ENCODE assay signal across 19 cellular contexts in the genomic region with DNA sequence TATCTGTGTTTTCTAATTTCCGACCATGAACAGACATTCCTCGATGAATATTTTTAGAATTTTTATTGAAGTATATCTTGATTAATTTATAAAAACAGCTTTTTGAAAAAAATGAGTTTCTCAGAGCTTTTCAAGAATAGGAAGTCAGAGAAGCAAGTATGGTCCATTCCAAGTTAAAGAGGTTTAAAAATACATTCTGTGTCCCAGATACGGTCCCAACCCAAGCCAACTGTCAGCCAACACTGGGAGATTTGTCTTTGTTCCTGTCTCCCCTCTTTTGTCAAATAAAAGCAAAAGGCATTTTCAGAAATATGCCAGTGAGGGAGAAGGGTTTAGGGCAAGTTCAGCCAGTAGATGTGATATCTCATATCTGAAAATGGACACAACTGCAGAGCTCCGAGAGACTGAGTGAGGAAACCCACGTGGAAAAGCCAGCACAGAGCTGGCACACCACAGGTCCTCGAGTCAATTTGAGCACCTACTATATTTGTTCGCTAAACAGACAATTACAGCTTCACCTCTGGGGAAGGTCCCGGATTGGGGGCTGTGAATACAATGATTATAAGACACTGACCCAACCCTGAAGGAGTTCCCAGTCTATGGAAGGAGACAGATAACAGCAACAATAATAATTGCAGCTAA. TPM values are rescaled to one million over a fixed set of nuclear protein-coding genes. Genes with fewer than 3 reads are reported as not detected.
DNase-seq lines count a peak whose midpoint lies in the region; ATAC-seq and TF ChIP-seq lines count a peak whose summit lies in the region.
"Had no signal": no experiment of that assay in that cellular context is flagged by ENCODE, and none has a peak within 500 bp of the region (broad histone marks: within the 10 kb centered on the region; RNA-seq: fewer than 3 reads in every experiment).

No MANE protein-coding gene starts in this region.

- peaks cover 18% of the 10 kb centered on the region for H3K9me1 ChIP-seq in IMR-90 (ENCODE audit: insufficient read depth, low read length)

- intact Hi-C loops in Right ventricle myocardium superior (cut with DNase I) = no loop called here
- intact Hi-C loops in left cardiac atrium (cut with DNase I) = no loop called here
- intact Hi-C loops in IMR-90 (cut with micrococcal nuclease) = no loop called here

- H3K4me3 ChIP-seq in IMR-90 (ENCODE audit: insufficient read depth, low read depth, low read length) (no peak overlapping the region), right atrium auricular region (no peak overlapping the region)
- H3K4me3 ChIP-seq: GM12878 had no signal

- H3K27ac ChIP-seq in IMR-90 (ENCODE audit: insufficient read depth, low read length) (no peak overlapping the region), right atrium auricular region (no peak overlapping the region)
- H3K27ac ChIP-seq: C4-2B had no signal

- H3K4me1 ChIP-seq in IMR-90 (ENCODE audit: control insufficient read depth, insufficient read depth, low read length) (peaks cover 2% of the 10 kb centered on the region; the same call in 1 of the 2 replicates), right atrium auricular region (peaks cover 0 to 11% of the 10 kb centered on the region in 2 donors)

- no peak overlapping the region for H2AK9ac ChIP-seq in IMR-90 (replicated peaks; ENCODE audit: low read depth, low read length, poor library complexity)

- H2BK5ac ChIP-seq in IMR-90 (ENCODE audit: low read depth, low read length, poor library complexity, severe bottlenecking) = no peak overlapping the region

- H3K4me3 Mint-ChIP-seq in activated naive CD4-positive, alpha-beta T cell treated with anti-CD3 and anti-CD28 coated beads, Interleukin-2, amount 10 ng/mL, durations not matched to agents 7 days and 5 days = no peak overlapping the region
- H3K4me3 Mint-ChIP-seq: CD4-positive, alpha-beta memory T cell; H9 had no signal

- CTCF ChIA-PET in IMR-90 (lab: Yijun Ruan, JAX) = no interaction called here
- CTCF ChIA-PET in activated naive CD4-positive, alpha-beta T cell treated with anti-CD3 and anti-CD28 coated beads, Interleukin-2, amount 10 ng/mL, durations not matched to agents 7 days and 5 days (lab: Charles Lee) = no interaction called here

- in situ Hi-C loops in IMR-90 (cut with MboI; ENCODE audit: low sequenced_read_pairs) = no loop called here

- no peak overlapping the region for H3K4ac ChIP-seq in IMR-90 (ENCODE audit: low read depth, low read length)

- TF ChIP-seq CTCF in IMR-90 (conservative IDR thresholded peaks at IDR 0.05; ENCODE audit: low read depth, low read length) (no peak), right atrium auricular region (IDR thresholded peaks at IDR 0.05) (no peak)

- H2BK20ac ChIP-seq in IMR-90 (ENCODE audit: low read depth, low read length) = no peak overlapping the region

- H3K4me2 ChIP-seq in IMR-90 (ENCODE audit: low read depth, low read length) = no peak overlapping the region

- peaks cover 0 to 6% of the 10 kb centered on the region in 2 experiments; a peak in 1 of 4 replicates for H3K79me1 ChIP-seq in IMR-90 (ENCODE audit: low read depth in 1 of 2, low read length in 2 of 2)

- no peak overlapping the region for H4K8ac ChIP-seq in IMR-90 (ENCODE audit: low read depth in 2 of 2, low read length in 2 of 2)

- TF ChIP-seq RAD21 in IMR-90 (IDR thresholded peaks at IDR 0.05; ENCODE audit: low read length) = no peak

- H3K36me3 ChIP-seq in IMR-90 (ENCODE audit: control insufficient read depth, insufficient read depth, low read length) = no peaks in the 10 kb centered on the region
- no peaks in the 10 kb centered on the region for H3K36me3 ChIP-seq in right atrium auricular region

- H3K36me3 Mint-ChIP-seq in activated naive CD4-positive, alpha-beta T cell treated with anti-CD3 and anti-CD28 coated beads, Interleukin-2, amount 10 ng/mL, durations not matched to agents 7 days and 5 days = no peaks in the 10 kb centered on the region
- H3K36me3 Mint-ChIP-seq: CD4-positive, alpha-beta memory T cell had no signal

- 86% methylated on average over 1 of the region's 8 CpGs; no CpG with 5 or more reads in 1 of the 2 experiments for WGBS in IMR-90 (ENCODE audit: extremely low coverage in 2 of 2, insufficient read length in 1 of 2), 2 experiments

- H3K56ac ChIP-seq in IMR-90 (ENCODE audit: extremely low read depth, insufficient read depth, low read length) = no peak overlapping the region

- dilution Hi-C loops in IMR-90 (cut with HindIII; ENCODE audit: low sequenced_read_pairs, unreplicated experiment) = no loop called here

- peak overlapping the region; percentile 63 for H2AFZ ChIP-seq in IMR-90 (replicated peaks; ENCODE audit: low read length, poor library complexity)

- ATAC-seq in Right ventricle myocardium superior (ENCODE audit: poor library complexity) (peak; percentile 74), left cardiac atrium (no peak), IMR-90 (ENCODE audit: low read depth) (no peak)
- ATAC-seq: GM12878, HepG2 had no signal

- no peak overlapping the region; the same call in 1 of the 2 replicates for H2AK5ac ChIP-seq in IMR-90 (ENCODE audit: low read depth, low read length)

- BruUV-seq in IMR-90 (replicated peaks; lab: Mats Ljungman, UMichigan) = no TSS peak

- no peaks in the 10 kb centered on the region for H3K9me3 Mint-ChIP-seq in activated naive CD4-positive, alpha-beta T cell treated with anti-CD3 and anti-CD28 coated beads, Interleukin-2, amount 10 ng/mL, durations not matched to agents 7 days and 5 days
- H3K9me3 Mint-ChIP-seq: H9 had no signal

- no peaks in the 10 kb centered on the region for H4K20me1 ChIP-seq in IMR-90 (ENCODE audit: insufficient read depth, low read length)

- no peak overlapping the region for H2BK120ac ChIP-seq in IMR-90 (ENCODE audit: low read depth, low read length)

- H3K27me3 ChIP-seq in IMR-90 (ENCODE audit: control insufficient read depth, insufficient read depth, low read length) (no peaks in the 10 kb centered on the region), right atrium auricular region (no peaks in the 10 kb centered on the region)

- no peak overlapping the region for H3K23ac ChIP-seq in IMR-90 (ENCODE audit: low read depth, low read length)

- no peak overlapping the region for H4K5ac ChIP-seq in IMR-90 (ENCODE audit: low read depth, low read length)

- no peak for TF ChIP-seq POLR2A in IMR-90 (IDR thresholded peaks at IDR 0.05; ENCODE audit: low read depth, low read length)

- POLR2A ChIA-PET in IMR-90 (lab: Charles Lee; ENCODE audit: unreplicated experiment) = no interaction called here

- no peak overlapping the region for H3K14ac ChIP-seq in IMR-90 (replicated peaks; ENCODE audit: low read depth, low read length)

- H4K91ac ChIP-seq in IMR-90 (ENCODE audit: insufficient read depth, low read depth, low read length) = no peak overlapping the region

- H3K9me3 ChIP-seq in IMR-90 (ENCODE audit: control insufficient read depth, insufficient read depth, low read length) (no peaks in the 10 kb centered on the region), right atrium auricular region (no peaks in the 10 kb centered on the region)

- no peaks in the 10 kb centered on the region for H3K4me1 Mint-ChIP-seq in activated naive CD4-positive, alpha-beta T cell treated with anti-CD3 and anti-CD28 coated beads, Interleukin-2, amount 10 ng/mL, durations not matched to agents 7 days and 5 days
- H3K4me1 Mint-ChIP-seq: CD4-positive, alpha-beta memory T cell had no signal

- no peak overlapping the region for H2BK15ac ChIP-seq in IMR-90 (ENCODE audit: low read depth, low read length)

- DNase-seq in Right ventricle myocardium superior = no peak
- no peak for DNase-seq in left cardiac atrium
- no peak for DNase-seq in IMR-90
- DNase-seq in NCI-H2227 treated with DMSO at 0.1 percent for 48 hours (lab: John Stamatoyannopoulos, UW) = peak; percentile 31
- peak; percentile 46 for DNase-seq in right atrium auricular region (ENCODE audit: low spot score)
- no peak for DNase-seq in NCI-H226
- no peak for DNase-seq in activated naive CD4-positive, alpha-beta T cell treated with anti-CD3 and anti-CD28 coated beads, Interleukin-2, amount 10 ng/mL, durations not matched to agents 7 days and 5 days
- no peak for DNase-seq in dermis blood vessel endothelial cell
- DNase-seq: ACHN; AML-193; CD4-positive, alpha-beta memory T cell; DMS153; DMS79 treated with DMSO at 0.1 percent for 48 hours; H9 had no signal

- no peak overlapping the region for H3K9ac ChIP-seq in IMR-90 (ENCODE audit: low read depth, low read length)

- no peak overlapping the region for H3K18ac ChIP-seq in IMR-90 (ENCODE audit: low read depth, low read length)

- peaks cover 13% of the 10 kb centered on the region for H3K27me3 Mint-ChIP-seq in activated naive CD4-positive, alpha-beta T cell treated with anti-CD3 and anti-CD28 coated beads, Interleukin-2, amount 10 ng/mL, durations not matched to agents 7 days and 5 days

- H3K27ac Mint-ChIP-seq in activated naive CD4-positive, alpha-beta T cell treated with anti-CD3 and anti-CD28 coated beads, Interleukin-2, amount 10 ng/mL, durations not matched to agents 7 days and 5 days = no peak overlapping the region
- H3K27ac Mint-ChIP-seq: H9 had no signal

TF ChIP-seq in IMR-90, 13 proteins besides CTCF, POLR2A, EP300 and RAD21 (continues in another document):
- TF ChIP-seq MAFK (IDR thresholded peaks at IDR 0.05; ENCODE audit: low read depth, low read length) (no peak), SMC3 (IDR thresholded peaks at IDR 0.05; ENCODE audit: low read depth, low read length) (no peak), MAZ (IDR thresholded peaks at IDR 0.05; ENCODE audit: borderline replicate concordance, low read depth, low read length) (no peak), FOS (IDR thresholded peaks at IDR 0.05; ENCODE audit: low read depth, low read length) (no peak), CEBPB (IDR thresholded peaks at IDR 0.05; ENCODE audit: low read depth, low read length) (no peak), RFX5 (IDR thresholded peaks at IDR 0.05; ENCODE audit: low read depth, low read length) (no peak), BHLHE40 (IDR thresholded peaks at IDR 0.05; ENCODE audit: low read depth, low read length) (no peak)
- TF ChIP-seq, protein P1, sequence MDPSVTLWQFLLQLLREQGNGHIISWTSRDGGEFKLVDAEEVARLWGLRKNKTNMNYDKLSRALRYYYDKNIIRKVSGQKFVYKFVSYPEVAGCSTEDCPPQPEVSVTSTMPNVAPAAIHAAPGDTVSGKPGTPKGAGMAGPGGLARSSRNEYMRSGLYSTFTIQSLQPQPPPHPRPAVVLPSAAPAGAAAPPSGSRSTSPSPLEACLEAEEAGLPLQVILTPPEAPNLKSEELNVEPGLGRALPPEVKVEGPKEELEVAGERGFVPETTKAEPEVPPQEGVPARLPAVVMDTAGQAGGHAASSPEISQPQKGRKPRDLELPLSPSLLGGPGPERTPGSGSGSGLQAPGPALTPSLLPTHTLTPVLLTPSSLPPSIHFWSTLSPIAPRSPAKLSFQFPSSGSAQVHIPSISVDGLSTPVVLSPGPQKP (IDR thresholded peaks at IDR 0.05; ENCODE audit: borderline replicate concordance, low read depth, low read length) = no peak

RNA-seq across cellular contexts. Expression of a gene that starts 59.8 kb away (rescaled TPM):
- total RNA-seq in Right ventricle myocardium superior = not detected
- 1 to 10 TPM in 1 of 2 donors, under 1 TPM in 1; 0.29 to 1.7 TPM for total RNA-seq in left cardiac atrium
- not detected in 2 replicates for total RNA-seq in IMR-90 (2012; rRNA removed)
- polyA plus RNA-seq in IMR-90 (2012; rRNA removed) = 0.10 TPM in 1 of 2 replicates, not detected in the other
- 0.27 TPM in 1 of 2 replicates, not detected in the other for polyA plus RNA-seq in IMR-90 (2012; cell fraction: cytosol; rRNA removed)
- 0.11 and 0.21 TPM in 2 replicates for polyA plus RNA-seq in IMR-90 (2012; cell fraction: nucleus; rRNA removed; ENCODE audit: low replicate concordance)
- total RNA-seq in right atrium auricular region = not detected
- total RNA-seq in dermis blood vessel endothelial cell = not detected in 2 replicates
- total RNA-seq: GM12878, H1, H9 had no signal
- polyA plus RNA-seq: BJ; CD4-positive, alpha-beta memory T cell; GM12878; H1; HepG2 had no signal

Comparison
In these comparisons a context has a peak if more than half of its experiments do, and no peak if none do; other contexts are left out.
1. DNase-seq: peak in NCI-H2227 treated with DMSO at 0.1 percent for 48 hours (single experiment) and right atrium auricular region (single experiment); none in Right ventricle myocardium superior (single experiment), left cardiac atrium (single experiment), IMR-90 (single experiment), NCI-H226 (single experiment), activated naive CD4-positive, alpha-beta T cell treated with anti-CD3 and anti-CD28 coated beads, Interleukin-2, amount 10 ng/mL, durations not matched to agents 7 days and 5 days (single experiment) and dermis blood vessel endothelial cell (single experiment).